In the genomic region with DNA sequence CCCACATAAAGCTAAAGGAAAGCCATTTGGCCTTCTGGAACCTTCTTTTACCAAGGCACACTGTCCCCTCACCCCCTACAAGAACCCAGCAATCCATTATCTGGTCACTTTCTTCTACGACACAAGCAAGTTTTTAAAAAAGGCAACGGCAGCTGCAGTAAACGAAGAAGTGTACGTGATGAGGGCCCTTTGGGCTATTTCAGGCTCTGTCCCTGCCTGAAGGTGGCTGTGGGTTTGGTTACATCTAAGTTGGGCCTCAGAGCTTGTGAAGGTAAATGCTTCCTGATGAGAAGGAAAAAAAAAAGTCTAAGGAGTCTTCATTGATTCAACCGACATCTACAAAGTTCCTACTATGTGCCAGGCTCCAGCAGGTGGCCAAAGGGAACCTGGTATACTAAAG, we compare ENCODE assay signal across 20 cellular contexts.
"Had no signal": no experiment of that assay in that cellular context is flagged by ENCODE, and none has a peak within 500 bp of the region (broad histone marks: within the 10 kb centered on the region; RNA-seq: fewer than 3 reads in every experiment).

No MANE protein-coding gene starts in this region.

- H3K36me3 ChIP-seq: lower lobe of right lung, prostate gland, spleen, thoracic aorta, tibial nerve, upper lobe of left lung had no signal

- H3K27me3 ChIP-seq: sigmoid colon, spleen, tibial nerve, upper lobe of left lung had no signal

- H3K4me3 ChIP-seq: dorsolateral prefrontal cortex, lower lobe of right lung, mucosa of descending colon, prostate gland, sigmoid colon, skin epidermis, spleen, thoracic aorta, tibial nerve, upper lobe of left lung had no signal

- H3K4me3 Mint-ChIP-seq: mesothelial cell of epicardium; stimulated activated memory B cell treated with anti-CD40 and anti-IgM and Interleukin-4, amounts not matched to agents 10 μg/mL and 1 μg/mL and 100 μg/mL, for 72 hours; stimulated activated naive CD8-positive, alpha-beta T cell treated with anti-CD3 and anti-CD28 coated beads, Interleukin-15, Interleukin-2, amounts not matched to agents 100 ng/mL and 50 ng/mL, for 24 hours had no signal

- DNase-seq: dorsolateral prefrontal cortex; effector CD4-positive, alpha-beta T cell; left ventricle myocardium superior; lower lobe of right lung; mucosa of descending colon; naive B cell; nucleus accumbens; right cardiac atrium; sigmoid colon; spleen; stimulated activated CD4-positive, alpha-beta T cell treated with anti-CD3 and anti-CD28 coated beads, Interleukin-4, amount 100 ng/mL, for 4 hours; upper lobe of left lung had no signal

- H3K27ac ChIP-seq: lower lobe of right lung, prostate gland, sigmoid colon, thoracic aorta, tibial nerve, upper lobe of left lung had no signal

- H3K9me3 ChIP-seq: lower lobe of right lung, mucosa of descending colon, prostate gland, sigmoid colon, thoracic aorta, tibial nerve, upper lobe of left lung had no signal

- H3K36me3 Mint-ChIP-seq: mesothelial cell of epicardium had no signal

- ATAC-seq: left ventricle myocardium superior; lower lobe of right lung; mucosa of descending colon; right cardiac atrium; stimulated activated memory B cell treated with anti-CD40 and anti-IgM and Interleukin-4, amounts not matched to agents 10 μg/mL and 1 μg/mL and 100 μg/mL, for 72 hours had no signal

- H3K9me3 Mint-ChIP-seq: nephron; stimulated activated memory B cell treated with anti-CD40 and anti-IgM and Interleukin-4, amounts not matched to agents 10 μg/mL and 1 μg/mL and 100 μg/mL, for 72 hours; stimulated activated naive CD8-positive, alpha-beta T cell treated with anti-CD3 and anti-CD28 coated beads, Interleukin-15, Interleukin-2, amounts not matched to agents 100 ng/mL and 50 ng/mL, for 24 hours had no signal

- H3K27me3 Mint-ChIP-seq: naive B cell; stimulated activated memory B cell treated with anti-CD40 and anti-IgM and Interleukin-4, amounts not matched to agents 10 μg/mL and 1 μg/mL and 100 μg/mL, for 72 hours; stimulated activated naive CD8-positive, alpha-beta T cell treated with anti-CD3 and anti-CD28 coated beads, Interleukin-15, Interleukin-2, amounts not matched to agents 100 ng/mL and 50 ng/mL, for 24 hours had no signal

- H3K27ac Mint-ChIP-seq: mesothelial cell of epicardium; nephron; stimulated activated naive CD8-positive, alpha-beta T cell treated with anti-CD3 and anti-CD28 coated beads, Interleukin-15, Interleukin-2, amounts not matched to agents 100 ng/mL and 50 ng/mL, for 24 hours had no signal

- H3K4me1 ChIP-seq: prostate gland had no signal
